28 cellular contexts compared by ENCODE assay signal in the genomic region with DNA sequence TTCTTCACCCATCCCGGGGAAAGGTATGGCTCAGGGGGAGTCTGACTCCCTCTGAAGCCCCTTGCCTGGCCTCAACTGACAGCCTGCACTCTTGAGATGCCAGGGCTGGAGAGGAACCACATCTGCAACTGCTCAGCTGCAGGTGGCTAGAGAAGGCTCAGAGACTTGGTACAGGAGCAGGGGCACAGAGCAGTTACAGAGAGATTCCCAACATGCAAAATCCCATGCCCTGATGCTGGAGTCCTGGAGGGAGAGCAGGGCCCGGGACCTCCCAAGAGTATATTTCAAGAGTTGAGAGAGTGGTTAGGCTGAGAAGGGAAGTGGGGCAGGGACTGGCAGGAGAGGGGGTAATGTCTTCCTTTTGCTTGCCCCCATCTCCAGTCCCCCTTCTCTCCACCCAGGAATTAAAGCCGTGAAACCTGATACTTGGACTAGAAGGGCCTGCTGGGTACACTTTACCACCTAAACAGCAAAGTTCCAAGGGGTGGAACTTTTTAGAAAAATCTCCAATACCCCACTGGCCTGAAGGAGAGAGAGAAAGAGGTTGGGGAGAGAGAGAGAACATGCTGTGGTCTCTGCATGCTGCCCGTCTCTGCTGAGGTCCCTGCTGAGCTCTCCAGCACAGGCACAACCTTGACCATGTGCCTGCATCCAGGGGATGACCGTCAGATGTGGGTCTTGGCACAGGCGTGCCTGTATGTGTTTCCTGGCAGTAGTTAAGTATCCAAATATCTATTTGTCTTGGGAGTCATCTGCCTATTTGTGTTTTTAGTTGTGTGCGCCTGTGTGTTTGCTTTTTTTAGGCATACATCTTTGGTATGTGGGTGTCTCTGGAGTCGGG. TPM values are rescaled to one million over a fixed set of nuclear protein-coding genes. Genes with fewer than 3 reads are reported as not detected.
DNase-seq lines count a peak whose midpoint lies in the region; ATAC-seq, FAIRE-seq and TF ChIP-seq lines count a peak whose summit lies in the region.
"Had no signal": no experiment of that assay in that cellular context is flagged by ENCODE, and none has a peak within 500 bp of the region (broad histone marks: within the 10 kb centered on the region; RNA-seq: fewer than 3 reads in every experiment).

No MANE protein-coding gene starts in this region.

- no peak overlapping the region for H3K27ac Mint-ChIP-seq in natural killer cell
- no peak overlapping the region for H3K27ac Mint-ChIP-seq in natural killer cell treated with Interleukin-12 subunit alpha and Interleukin-12 subunit beta and Interleukin-15 and Interleukin-18, amount 100 ng/mL, for 72 hours
- no peak overlapping the region for H3K27ac Mint-ChIP-seq in neural progenitor cell
- H3K27ac Mint-ChIP-seq: activated naive CD4-positive, alpha-beta T cell treated with anti-CD3 and anti-CD28 coated beads for 36 hours; H9 had no signal

- peaks cover 10% of the 10 kb centered on the region for H3F3A ChIP-seq in neural progenitor cell (ENCODE audit: low read depth)

- H3K4me3 Mint-ChIP-seq in natural killer cell: peak overlapping the region; percentile 5
- no peak overlapping the region for H3K4me3 Mint-ChIP-seq in natural killer cell treated with Interleukin-12 subunit alpha and Interleukin-12 subunit beta and Interleukin-15 and Interleukin-18, amount 100 ng/mL, for 72 hours
- peak overlapping the region; percentile 45 for H3K4me3 Mint-ChIP-seq in neural progenitor cell
- H3K4me3 Mint-ChIP-seq: activated naive CD4-positive, alpha-beta T cell treated with anti-CD3 and anti-CD28 coated beads for 36 hours; activated T-cell treated with anti-CD3 and anti-CD28 coated beads, Interleukin-2, amount 50 U/mL, for 4 hours; H9; stimulated activated naive CD8-positive, alpha-beta T cell treated with anti-CD3 and anti-CD28 coated beads, Interleukin-15, amount 100 ng/mL, for 72 hours had no signal

- H3K56ac ChIP-seq in H1 (replicated peaks; ENCODE audit: insufficient read length, low read depth, low read length): no peak overlapping the region

- FAIRE-seq in H1 (lab: Jason Lieb, UNC): no peak
- FAIRE-seq: G401.6, HTR-8/SVneo had no signal

- H4K20me1 ChIP-seq in H1 (replicated peaks in 1 of 2; ENCODE audit: control insufficient read depth in 1 of 2, insufficient read depth in 2 of 2, low read length in 2 of 2): peaks cover 1 to 3% of the 10 kb centered on the region in 2 experiments
- peaks cover 17% of the 10 kb centered on the region for H4K20me1 ChIP-seq in neural progenitor cell (ENCODE audit: low read depth)

- peak overlapping the region; percentile 0; the same call in 1 of the 2 replicates for H2BK12ac ChIP-seq in H1 (ENCODE audit: low read depth, low read length)

- intact Hi-C loops in natural killer cell (cut with micrococcal nuclease): no loop called here

- H2BK120ac ChIP-seq in H1 (replicated peaks; ENCODE audit: low read depth, low read length): no peak overlapping the region

- peaks cover 1 to 31% (median 23%) of the 10 kb centered on the region in 4 experiments for H3K27me3 ChIP-seq in H1 (replicated peaks in 1 of 4; ENCODE audit: control insufficient read depth in 3 of 4, extremely low read depth in 1 of 4, insufficient read depth in 3 of 4, low read length in 3 of 4)
- H3K27me3 ChIP-seq in neural progenitor cell: peaks cover 49% of the 10 kb centered on the region
- H3K27me3 ChIP-seq: BE2C, thyroid gland had no signal

- H2AK5ac ChIP-seq in H1 (ENCODE audit: low read depth, low read length): peak overlapping the region; percentile 17; the same call in 1 of the 2 replicates

- no peaks in the 10 kb centered on the region for H3K9me3 Mint-ChIP-seq in natural killer cell
- H3K9me3 Mint-ChIP-seq in natural killer cell treated with Interleukin-12 subunit alpha and Interleukin-12 subunit beta and Interleukin-15 and Interleukin-18, amount 100 ng/mL, for 72 hours: no peaks in the 10 kb centered on the region
- no peaks in the 10 kb centered on the region for H3K9me3 Mint-ChIP-seq in neural progenitor cell
- H3K9me3 Mint-ChIP-seq: activated naive CD4-positive, alpha-beta T cell treated with anti-CD3 and anti-CD28 coated beads for 36 hours; activated T-cell treated with anti-CD3 and anti-CD28 coated beads, Interleukin-2, amount 50 U/mL, for 4 hours; H9; stimulated activated naive CD8-positive, alpha-beta T cell treated with anti-CD3 and anti-CD28 coated beads, Interleukin-15, amount 100 ng/mL, for 72 hours had no signal

- peaks cover 47 to 78% of the 10 kb centered on the region in 2 donors for H3K27me3 Mint-ChIP-seq in natural killer cell (ENCODE audit: low read depth in 2 of 2)
- peaks cover 49 to 61% of the 10 kb centered on the region in 2 donors for H3K27me3 Mint-ChIP-seq in natural killer cell treated with Interleukin-12 subunit alpha and Interleukin-12 subunit beta and Interleukin-15 and Interleukin-18, amount 100 ng/mL, for 72 hours
- H3K27me3 Mint-ChIP-seq in neural progenitor cell (ENCODE audit: insufficient read depth, low read depth): peaks cover 40% of the 10 kb centered on the region

- ATAC-seq in natural killer cell: no peak
- no peak for ATAC-seq in natural killer cell treated with Interleukin-12 subunit alpha and Interleukin-12 subunit beta and Interleukin-15 and Interleukin-18, amount 100 ng/mL, for 72 hours
- ATAC-seq: activated T-cell treated with anti-CD3 and anti-CD28 coated beads, Interleukin-2, amount 50 U/mL, for 4 hours; K562; Right ventricle myocardium inferior; SK-N-SH treated with all-trans-retinoic acid at 6 μM for 48 hours; stimulated activated naive CD8-positive, alpha-beta T cell treated with anti-CD3 and anti-CD28 coated beads, Interleukin-15, amount 100 ng/mL, for 72 hours had no signal

- H3K9ac ChIP-seq in H1 (replicated peaks in 1 of 4; ENCODE audit: extremely low read depth in 1 of 4, low read depth in 3 of 4, low read length in 3 of 4): no peak overlapping the region
- H3K9ac ChIP-seq in neural progenitor cell: no peak overlapping the region

- H3K4me1 ChIP-seq in H1 (replicated peaks in 1 of 4; ENCODE audit: control insufficient read depth in 3 of 4, insufficient read depth in 4 of 4, low read length in 3 of 4) (peaks cover 9 to 34% (median 14%) of the 10 kb centered on the region in 4 experiments), neural progenitor cell (peaks cover 40% of the 10 kb centered on the region)

- DNase-seq in natural killer cell: no peak
- DNase-seq in natural killer cell treated with Interleukin-12 subunit alpha and Interleukin-12 subunit beta and Interleukin-15 and Interleukin-18, amount 100 ng/mL, for 72 hours (ENCODE audit: low spot score): no peak
- DNase-seq in H1 (ENCODE audit: low read depth in 1 of 2, low spot score in 2 of 2): no peak
- no peak for DNase-seq in neural progenitor cell (ENCODE audit: low spot score)
- no peak for DNase-seq in GM19240 (ENCODE audit: insufficient read length, low spot score)
- no peak for DNase-seq in nucleus accumbens (lab: John Stamatoyannopoulos, UW)
- no peak for DNase-seq in NCI-H2171 (lab: John Stamatoyannopoulos, UW)
- DNase-seq in GM13977 (ENCODE audit: low spot score): no peak
- DNase-seq: activated CD4-positive, alpha-beta T cell treated with anti-CD3 and anti-CD28 coated beads for 48 hours; activated naive CD4-positive, alpha-beta T cell treated with anti-CD3 and anti-CD28 coated beads for 36 hours; activated T-cell treated with anti-CD3 and anti-CD28 coated beads, Interleukin-2, amount 50 U/mL, for 4 hours; BE2C; effector CD8-positive, alpha-beta T cell; foreskin fibroblast; H9; NCI-H1417; NCI-H2029 treated with DMSO at 0.1 percent for 48 hours; NCI-H345; stimulated activated naive CD8-positive, alpha-beta T cell treated with anti-CD3 and anti-CD28 coated beads, Interleukin-15, amount 100 ng/mL, for 72 hours; T-helper 2 cell; thyroid gland had no signal

- no peaks in the 10 kb centered on the region for H3K79me1 ChIP-seq in H1 (ENCODE audit: low read depth, low read length)

- H3K4me3 ChIP-seq in H1 (ENCODE audit: extremely low read depth in 1 of 4, insufficient read depth in 2 of 4, low read depth in 3 of 4, low read length in 4 of 4): no peak overlapping the region
- H3K4me3 ChIP-seq in neural progenitor cell: no peak overlapping the region
- H3K4me3 ChIP-seq: adrenal gland, K562, lung, thyroid gland had no signal

- no peak overlapping the region for H3K14ac ChIP-seq in H1 (ENCODE audit: insufficient read length)

- H2BK5ac ChIP-seq in H1 (ENCODE audit: low read depth, low read length): no peak overlapping the region

- H3K23me2 ChIP-seq in H1 (ENCODE audit: low read depth, low read length): peaks cover 19% of the 10 kb centered on the region; the same call in 1 of the 2 replicates

- no peak for TF ChIP-seq EP300 in H1 (IDR thresholded peaks at IDR 0.05; ENCODE audit: borderline replicate concordance in 1 of 2, low read depth in 2 of 2, low read length in 2 of 2)

- H3K36me3 Mint-ChIP-seq in natural killer cell: no peaks in the 10 kb centered on the region
- H3K36me3 Mint-ChIP-seq in natural killer cell treated with Interleukin-12 subunit alpha and Interleukin-12 subunit beta and Interleukin-15 and Interleukin-18, amount 100 ng/mL, for 72 hours: no peaks in the 10 kb centered on the region
- no peaks in the 10 kb centered on the region for H3K36me3 Mint-ChIP-seq in neural progenitor cell

- no peaks in the 10 kb centered on the region for H3K36me3 ChIP-seq in H1 (ENCODE audit: control insufficient read depth in 2 of 4, insufficient read depth in 4 of 4, low read length in 3 of 4)
- no peaks in the 10 kb centered on the region for H3K36me3 ChIP-seq in neural progenitor cell
- H3K36me3 ChIP-seq: adrenal gland, thyroid gland had no signal

- no peak overlapping the region for H2AFZ ChIP-seq in H1 (ENCODE audit: low read length)
- no peak overlapping the region for H2AFZ ChIP-seq in neural progenitor cell (replicated peaks)

- H4K5ac ChIP-seq in H1 (ENCODE audit: insufficient read length, low read depth, low read length): no peak overlapping the region

- CTCF ChIA-PET in H1 (lab: Charles Lee; ENCODE audit: partially characterized antibody): interaction anchor here (0.7 to 7.3 kb wide), 5 partner anchors 75 to 307 kb away, joined by 3 to 58 read pairs (median 8); no protein-coding TSS in a partner anchor

- POLR2A ChIA-PET in H1 (lab: Charles Lee; ENCODE audit: partially characterized antibody): interaction anchor here (1.0 to 4.6 kb wide), 2 partner anchors 11 to 57 kb away, joined by 3 to 17 read pairs; no protein-coding TSS in a partner anchor

- H4K91ac ChIP-seq in H1 (replicated peaks; ENCODE audit: insufficient read length, low read length): peak overlapping the region; percentile 9

- no peak overlapping the region for H3K23ac ChIP-seq in H1 (ENCODE audit: insufficient read length)

- no peak overlapping the region for H3K4ac ChIP-seq in H1 (replicated peaks; ENCODE audit: insufficient read length, low read depth, low read length)

- no peak overlapping the region for H4K8ac ChIP-seq in H1 (ENCODE audit: extremely low read depth, insufficient read depth, low read length)

- H3K27ac ChIP-seq in H1 (ENCODE audit: low read depth, low read length) (no peak overlapping the region), neural progenitor cell (no peak overlapping the region)
- H3K27ac ChIP-seq: adrenal gland, thyroid gland had no signal

- no peak overlapping the region for H3K18ac ChIP-seq in H1 (ENCODE audit: extremely low read depth, low read length)

- no peak for TF ChIP-seq RAD21 in H1 (IDR thresholded peaks at IDR 0.05 in 1 of 2, conservative IDR thresholded peaks at IDR 0.05 in 1 of 2; ENCODE audit: low read depth in 2 of 2, low read length in 2 of 2)

- H3K79me2 ChIP-seq in H1 (ENCODE audit: control insufficient read depth in 1 of 2, insufficient read depth in 2 of 2, low read length in 2 of 2) (peaks cover 0 to 23% of the 10 kb centered on the region in 2 experiments; a peak in 3 of 4 replicates), neural progenitor cell (ENCODE audit: low read depth) (peaks cover 17% of the 10 kb centered on the region)

- in situ Hi-C loops in GM13977 (cut with MboI; ENCODE audit: low pct_unique_long_range_greater_than_20kb, low sequenced_read_pairs, unreplicated experiment): no loop called here

- H2BK15ac ChIP-seq in H1 (ENCODE audit: low read length): peak overlapping the region; percentile 12; the same call in 1 of the 2 replicates

- no peak overlapping the region for H3K4me2 ChIP-seq in H1 (ENCODE audit: insufficient read depth in 1 of 2, low read depth in 2 of 2, low read length in 2 of 2)
- H3K4me2 ChIP-seq in neural progenitor cell: peak overlapping the region; percentile 11

- TF ChIP-seq CTCF in natural killer cell (IDR thresholded peaks at IDR 0.05): no peak
- no peak for TF ChIP-seq CTCF in H1 (IDR thresholded peaks at IDR 0.05; ENCODE audit: control extremely low read depth in 1 of 3, insufficient read depth in 1 of 3, low read depth in 1 of 3, low read length in 3 of 3)
- no peak for TF ChIP-seq CTCF in neural progenitor cell (IDR thresholded peaks at IDR 0.05)
- no peak for TF ChIP-seq CTCF in GM13977 (IDR thresholded peaks at IDR 0.05; ENCODE audit: extremely low read depth, insufficient read depth, missing control alignments)

- H3K9me3 ChIP-seq in H1 (ENCODE audit: insufficient read depth in 2 of 2, low read depth in 1 of 2, low read length in 1 of 2): no peaks in the 10 kb centered on the region
- H3K9me3 ChIP-seq in neural progenitor cell (ENCODE audit: low read depth): no peaks in the 10 kb centered on the region
- H3K9me3 ChIP-seq: adrenal gland, BE2C, thyroid gland had no signal

- no peak for TF ChIP-seq POLR2A in H1 (IDR thresholded peaks at IDR 0.05; ENCODE audit: control extremely low read depth in 1 of 2, low read depth in 2 of 2, low read length in 2 of 2)

- 0 out of 2 replicates have a peak overlapping the region, but pooled peaks have one; percentile 6 for H2BK20ac ChIP-seq in H1 (ENCODE audit: low read length)

- H3K4me1 Mint-ChIP-seq in natural killer cell (peaks cover 0 to 4% of the 10 kb centered on the region in 2 donors), neural progenitor cell (peaks cover 43% of the 10 kb centered on the region)
- H3K4me1 Mint-ChIP-seq in natural killer cell treated with Interleukin-12 subunit alpha and Interleukin-12 subunit beta and Interleukin-15 and Interleukin-18, amount 100 ng/mL, for 72 hours (ENCODE audit: low read depth in 2 of 2): peaks cover 0 to 4% of the 10 kb centered on the region in 2 donors

- 73% methylated on average over 8 of the region's 8 CpGs; no CpG with 5 or more reads in 1 of the 2 experiments for WGBS in H1 (ENCODE audit: extremely low coverage in 1 of 2, insufficient coverage in 1 of 2, insufficient read length in 1 of 2, insufficient replicate concordance in 2 of 2, low coverage in 1 of 2, low lambda C conversion rate in 2 of 2, missing lambda C conversion rate in 1 of 2), 2 experiments

RNA-seq across cellular contexts. Expression of gene UNC5B, which starts 2.1 kb away (rescaled TPM):
- total RNA-seq in natural killer cell (under 1 TPM; 0.09 to 0.65 (median 0.09) TPM), neural progenitor cell (ENCODE audit: low replicate concordance) (3.3 and 9.2 TPM in 2 replicates)
- under 1 TPM in 1 of 2 donors, not detected in 1; 0.08 TPM for total RNA-seq in natural killer cell treated with Interleukin-12 subunit alpha and Interleukin-12 subunit beta and Interleukin-15 and Interleukin-18, amount 100 ng/mL, for 72 hours
- 31.8 and 31.9 TPM in 2 replicates for total RNA-seq in H1 (2021; fragmentation: NEBNext Ultra II Directional; extraction: Animal tissue kit (Norgen Biotek cat#: 25700))
- polyA plus RNA-seq in H1 (2011; rRNA removed): 27.9 and 34.1 TPM in 2 replicates
- polyA plus RNA-seq in H1 (2011; cell fraction: cytosol; rRNA removed): 22.8 TPM
- 58.1 TPM for polyA plus RNA-seq in H1 (2011; cell fraction: nucleus; rRNA removed)
- 22.2 to 30.2 TPM (median 28.1 TPM) in 4 replicates for polyA plus RNA-seq in H1 (2012, experiment 1 of 2)
- polyA plus RNA-seq in H1 (2012, experiment 2 of 2): 28.3 TPM
- polyA plus RNA-seq in H1 (2013, experiment 1 of 2): 22.6 TPM
- 24.0 TPM for polyA plus RNA-seq in H1 (2013, experiment 2 of 2)
- polyA minus RNA-seq in H1 (2011; rRNA and poly(A)+ RNA removed): 22.2 and 22.8 TPM in 2 replicates
- polyA minus RNA-seq in H1 (2011; cell fraction: cytosol; rRNA and poly(A)+ RNA removed): 16.0 TPM
- polyA minus RNA-seq in H1 (2011; cell fraction: nucleus; rRNA and poly(A)+ RNA removed): 19.1 TPM
